1 cellular context compared by ENCODE assay signal in genomic region chr6:33597551-33598322, GRCh38.
TF ChIP-seq lines count a peak whose summit lies in the region.

No MANE protein-coding gene starts in this region.

TF ChIP-seq in HepG2, 621 proteins besides CTCF, POLR2A, EP300 and RAD21:
- TF ChIP-seq ZC3H13 (CRISPR knock-in tag; IDR thresholded peaks at IDR 0.05) (no peak), NFIC (IDR thresholded peaks at IDR 0.05; ENCODE audit: low read length) (no peak), HNRNPL (IDR thresholded peaks at IDR 0.05; ENCODE audit: low read depth, low read length) (0 out of 2 replicates have a peak, but pooled peaks have one; percentile 47), STAT5B (CRISPR knock-in tag; IDR thresholded peaks at IDR 0.05) (no peak), MTA1 (CRISPR knock-in tag; IDR thresholded peaks at IDR 0.05; ENCODE audit: borderline replicate concordance) (0 out of 2 replicates have a peak, but pooled peaks have one; percentile 31)
